In the genomic region with DNA sequence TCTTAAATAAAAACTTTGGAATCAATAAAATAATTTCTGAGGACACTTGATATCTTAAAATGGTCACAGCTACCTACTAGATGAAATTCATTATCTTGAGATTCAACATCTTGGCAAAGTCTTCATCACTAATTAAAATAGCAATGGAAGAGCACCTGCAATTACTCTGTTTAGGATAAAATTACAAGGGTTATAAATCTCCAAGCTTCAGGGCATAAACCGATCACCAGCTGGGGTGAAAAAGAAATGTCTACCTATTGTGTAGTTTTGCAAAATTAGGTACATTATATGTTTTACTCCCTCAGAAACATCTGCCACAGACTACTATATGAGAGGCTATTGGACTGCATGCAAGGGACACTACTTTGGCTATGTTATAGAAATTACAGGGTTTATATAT, we compare ENCODE assay signal across 17 cellular contexts.
"Had no signal": no experiment of that assay in that cellular context is flagged by ENCODE, and none has a peak within 500 bp of the region (broad histone marks: within the 10 kb centered on the region; RNA-seq: fewer than 3 reads in every experiment).

No MANE protein-coding gene starts in this region.

- H3K4me1 ChIP-seq: esophagus squamous epithelium, gastroesophageal sphincter, left ventricle myocardium inferior, lower lobe of right lung, testis had no signal

- H3K36me3 ChIP-seq: esophagus squamous epithelium, gastroesophageal sphincter, left ventricle myocardium inferior, lower lobe of right lung, transverse colon had no signal

- H3K27me3 ChIP-seq: esophagus squamous epithelium, gastroesophageal sphincter, testis, transverse colon had no signal

- H3K4me3 ChIP-seq: esophagus squamous epithelium, gastroesophageal sphincter, left ventricle myocardium inferior, lower lobe of right lung, testis, transverse colon had no signal

- DNase-seq: effector memory CD8-positive, alpha-beta T cell; esophagus squamous epithelium; foreskin fibroblast; glutamatergic neuron; islet precursor cell; left ventricle myocardium inferior; lower lobe of right lung; natural killer cell; posterior cingulate gyrus; stimulated activated CD4-positive, alpha-beta T cell treated with anti-CD3 and anti-CD28 coated beads, Interleukin-2, amount 100 ng/mL, for 24 hours; stimulated activated CD4-positive, alpha-beta T cell treated with anti-CD3 and anti-CD28 coated beads, Interleukin-4, amount 100 ng/mL, for 4 hours; stimulated activated naive B cell treated with anti-CD40 and anti-IgM and Interleukin-4, amounts not matched to agents 10 μg/mL and 1 μg/mL and 100 μg/mL, for 72 hours; stimulated activated naive CD8-positive, alpha-beta T cell treated with anti-CD3 and anti-CD28 coated beads, Interleukin-15, amount 100 ng/mL, for 72 hours; testis; transverse colon had no signal

- H3K9me3 ChIP-seq: esophagus squamous epithelium, lower lobe of right lung, testis, transverse colon had no signal

- H3K27ac ChIP-seq: epithelial cell of prostate, esophagus squamous epithelium, gastroesophageal sphincter, left ventricle myocardium inferior, lower lobe of right lung, testis, transverse colon had no signal
